8 cellular contexts compared by ENCODE assay signal in the genomic region with DNA sequence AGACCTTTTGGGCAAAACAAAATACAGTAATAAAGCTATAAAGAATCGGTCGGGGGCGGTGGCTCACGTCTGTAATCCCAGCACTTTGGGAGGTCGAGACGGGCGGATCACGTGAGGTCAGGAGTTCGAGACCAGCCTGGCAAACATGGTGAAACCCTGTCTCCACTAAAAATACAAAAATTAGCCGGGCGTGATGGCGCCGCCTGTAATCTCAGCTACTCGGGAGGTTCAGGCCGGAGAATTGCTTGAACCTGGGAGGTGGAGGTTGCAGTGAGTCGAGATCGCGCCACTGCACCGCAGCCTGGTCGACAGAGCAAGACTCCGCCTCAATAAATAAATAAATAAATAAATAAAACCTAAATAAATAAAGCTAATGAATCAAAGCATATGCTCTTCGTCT. TPM values are rescaled to one million over a fixed set of nuclear protein-coding genes. Genes with fewer than 3 reads are reported as not detected.
DNase-seq lines count a peak whose midpoint lies in the region; ATAC-seq and TF ChIP-seq lines count a peak whose summit lies in the region.
"Not testable (repeated sequence)": the region's sequence is repeated elsewhere in the genome, so short reads cannot be mapped to it uniquely, and the experiment has no call there.

No MANE protein-coding gene starts in this region.

- H3K27me3 ChIP-seq in BE2C; HUES48 (ENCODE audit: control insufficient read depth, insufficient read depth, low read length); esophagus muscularis mucosa; lower lobe of right lung (ENCODE audit: low read depth); stomach smooth muscle (ENCODE audit: control insufficient read depth in 1 of 2, insufficient read depth in 2 of 2, low read length in 2 of 2): not testable (repeated sequence)

- not testable (repeated sequence) for H3K36me3 Mint-ChIP-seq in T-helper 17 cell (ENCODE audit: low read depth); osteocyte (ENCODE audit: unreplicated experiment)
- H3K36me3 Mint-ChIP-seq in activated naive CD4-positive, alpha-beta T cell treated with anti-CD3 and anti-CD28 coated beads, Interleukin-2, amount 50 U/mL, for 72 hours: peaks cover 13 to 15% of the 10 kb centered on the region in 2 donors

- not testable (repeated sequence) for H3K27me3 Mint-ChIP-seq in T-helper 17 cell; osteocyte (ENCODE audit: unreplicated experiment)

- not testable (repeated sequence) for H3K9me3 ChIP-seq in BE2C; HUES48 (ENCODE audit: control insufficient read depth, insufficient read depth, low read length); T-helper 17 cell (ENCODE audit: control insufficient read depth, low read length, poor library complexity, severe bottlenecking); esophagus muscularis mucosa; lower lobe of right lung; stomach smooth muscle (ENCODE audit: control insufficient read depth in 2 of 2, low read length in 2 of 2)

- ATAC-seq in T-helper 17 cell; activated naive CD4-positive, alpha-beta T cell treated with anti-CD3 and anti-CD28 coated beads, Interleukin-2, amount 50 U/mL, for 72 hours; lower lobe of right lung: not testable (repeated sequence)

- not testable (repeated sequence) for DNase-seq in BE2C; T-helper 17 cell; activated naive CD4-positive, alpha-beta T cell treated with anti-CD3 and anti-CD28 coated beads, Interleukin-2, amount 50 U/mL, for 72 hours (ENCODE audit: low spot score in 2 of 2); esophagus muscularis mucosa (ENCODE audit: extremely low spot score); lower lobe of right lung; osteocyte (ENCODE audit: extremely low spot score, unreplicated experiment)

- not testable (repeated sequence) for H3K36me3 ChIP-seq in BE2C; HUES48 (ENCODE audit: control insufficient read depth, insufficient read depth, low read length); esophagus muscularis mucosa; lower lobe of right lung; stomach smooth muscle (ENCODE audit: control insufficient read depth in 2 of 2, insufficient read depth in 2 of 2, low read length in 2 of 2)

- 91% methylated on average over 22 of the region's 22 CpGs for WGBS in esophagus muscularis mucosa

- H3K4me1 Mint-ChIP-seq in T-helper 17 cell (peaks cover 15% of the 10 kb centered on the region), osteocyte (ENCODE audit: unreplicated experiment) (peaks cover 15% of the 10 kb centered on the region)

- peak overlapping the region; percentile 94 for H3K27ac Mint-ChIP-seq in T-helper 17 cell
- peak overlapping the region; percentile 26 to 90 for H3K27ac Mint-ChIP-seq in activated naive CD4-positive, alpha-beta T cell treated with anti-CD3 and anti-CD28 coated beads, Interleukin-2, amount 50 U/mL, for 72 hours
- peak overlapping the region; percentile 99 for H3K27ac Mint-ChIP-seq in osteocyte (ENCODE audit: unreplicated experiment)

- not testable (repeated sequence) for H3K9me3 Mint-ChIP-seq in activated naive CD4-positive, alpha-beta T cell treated with anti-CD3 and anti-CD28 coated beads, Interleukin-2, amount 50 U/mL, for 72 hours; osteocyte (ENCODE audit: unreplicated experiment)

- not testable (repeated sequence) for TF ChIP-seq CTCF in BE2C (IDR thresholded peaks at IDR 0.05; ENCODE audit: low read depth, low read length); esophagus muscularis mucosa (IDR thresholded peaks at IDR 0.05); lower lobe of right lung (IDR thresholded peaks at IDR 0.05); osteocyte (IDR thresholded peaks at IDR 0.05)

- TF ChIP-seq EP300 in esophagus muscularis mucosa (IDR thresholded peaks at IDR 0.05): not testable (repeated sequence)

- peak overlapping the region; percentile 89 for H3K4me3 ChIP-seq in BE2C (ENCODE audit: low read depth, low read length)
- H3K4me3 ChIP-seq in HUES48 (ENCODE audit: low read depth, low read length): peak overlapping the region; percentile 95
- peak overlapping the region in 3 of 4 donors; percentile 79 to 83 (median 81) for H3K4me3 ChIP-seq in esophagus muscularis mucosa
- H3K4me3 ChIP-seq in lower lobe of right lung: peak overlapping the region; percentile 66
- H3K4me3 ChIP-seq in stomach smooth muscle (ENCODE audit: low read length in 2 of 2): peak overlapping the region in 1 of 2 donors; percentile 96

- TF ChIP-seq POLR2A in esophagus muscularis mucosa (IDR thresholded peaks at IDR 0.05; ENCODE audit: low read depth): not testable (repeated sequence)

- H3K9ac ChIP-seq in HUES48 (ENCODE audit: low read depth, low read length): peak overlapping the region; percentile 88; the same call in 1 of the 2 replicates
- H3K9ac ChIP-seq in stomach smooth muscle (ENCODE audit: low read length in 2 of 2): not testable (repeated sequence)

- H3K4me1 ChIP-seq in BE2C: not testable (repeated sequence)
- H3K4me1 ChIP-seq in HUES48 (ENCODE audit: control insufficient read depth, insufficient read depth, low read length) (peaks cover 14% of the 10 kb centered on the region), esophagus muscularis mucosa (peaks cover 1 to 20% (median 13%) of the 10 kb centered on the region in 4 donors), lower lobe of right lung (peaks cover 22% of the 10 kb centered on the region), stomach smooth muscle (ENCODE audit: control insufficient read depth, insufficient read depth, low read length) (peaks cover 10% of the 10 kb centered on the region)

- intact Hi-C loops in esophagus muscularis mucosa (cut with DNase I): loop anchor here (2.0 to 10.0 kb wide), 2 partner anchors 108 to 160 kb away; no protein-coding TSS in a partner anchor
- intact Hi-C loops in lower lobe of right lung (cut with DNase I): not testable (repeated sequence)

- H3K4me3 Mint-ChIP-seq in T-helper 17 cell: peak overlapping the region; percentile 98
- H3K4me3 Mint-ChIP-seq in osteocyte (ENCODE audit: unreplicated experiment): peak overlapping the region; percentile 22

- H3K27ac ChIP-seq in HUES48 (ENCODE audit: low read depth, low read length): peak overlapping the region; percentile 99
- peak overlapping the region; percentile 93 to 98 (median 96) for H3K27ac ChIP-seq in esophagus muscularis mucosa (replicated peaks in 1 of 4)
- peak overlapping the region; percentile 90 for H3K27ac ChIP-seq in lower lobe of right lung
- H3K27ac ChIP-seq in stomach smooth muscle (ENCODE audit: low read length): peak overlapping the region; percentile 96

RNA-seq across cellular contexts. Expression of gene BMPR2, which starts 1.7 kb away (rescaled TPM):
- 5.4 TPM for polyA plus RNA-seq in BE2C (2012; ENCODE audit: insufficient read depth, insufficient read length, low read depth)
- 10 to 100 TPM; 11.3 to 12.4 TPM for total RNA-seq in T-helper 17 cell
- 1 to 10 TPM; 5.1 to 8.0 TPM for total RNA-seq in activated naive CD4-positive, alpha-beta T cell treated with anti-CD3 and anti-CD28 coated beads, Interleukin-2, amount 50 U/mL, for 72 hours
- 10 to 100 TPM; 54.8 to 76.7 (median 67.7) TPM for total RNA-seq in esophagus muscularis mucosa
- 137 TPM for total RNA-seq in lower lobe of right lung
- total RNA-seq in osteocyte: 90.6 and 92.3 TPM in 2 replicates
